25 cellular contexts compared by ENCODE assay signal in the genomic region with DNA sequence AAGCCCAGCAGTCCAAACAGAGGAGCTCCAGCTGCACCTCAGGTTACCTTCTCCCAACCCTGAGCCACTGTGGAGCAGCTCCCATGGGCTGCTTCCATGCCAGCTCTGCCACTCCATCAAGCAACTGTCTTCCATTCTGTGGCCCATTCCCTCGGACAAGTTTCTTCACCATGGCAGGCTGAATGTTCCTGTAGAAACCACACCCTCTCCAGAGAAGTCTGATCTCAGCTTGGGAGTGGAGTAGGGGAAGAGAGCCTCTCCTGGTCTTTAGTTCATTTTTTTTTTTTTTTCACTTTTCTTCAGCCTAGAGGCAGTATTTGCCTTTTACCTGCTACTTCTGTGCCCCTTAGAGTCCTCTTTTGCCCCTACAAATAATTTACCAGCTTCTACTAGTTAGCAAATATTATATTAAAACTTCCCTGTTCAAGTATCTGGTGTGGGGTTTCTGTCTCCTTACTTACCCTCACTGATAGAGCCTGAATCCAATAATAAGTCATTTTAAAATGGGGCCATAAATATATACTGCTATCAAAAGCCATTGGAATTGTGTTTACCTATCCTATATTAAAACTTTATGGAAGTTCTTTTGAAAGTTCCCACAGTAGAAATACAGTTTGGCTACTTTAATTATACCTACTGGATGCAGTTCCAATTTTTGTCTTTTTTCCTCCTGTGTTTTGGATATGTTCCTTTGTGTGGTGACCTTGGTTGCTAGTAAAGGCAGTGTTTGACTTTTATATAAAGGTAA. TPM values are rescaled to one million over a fixed set of nuclear protein-coding genes. Genes with fewer than 3 reads are reported as not detected.
"Had no signal": no experiment of that assay in that cellular context is flagged by ENCODE, and none has a peak within 500 bp of the region (broad histone marks: within the 10 kb centered on the region; RNA-seq: fewer than 3 reads in every experiment).

No MANE protein-coding gene starts in this region.

- H3K27me3 Mint-ChIP-seq: activated B cell treated with CpG ODN at 0.5 μM for 24 hours; activated CD8-positive, alpha-beta T cell treated with anti-CD3 and anti-CD28 coated beads for 36 hours; activated T-helper 17 cell treated with anti-CD3 and anti-CD28 coated beads, Interleukin-2, amount 50 U/mL, for 72 hours; memory B cell; naive thymus-derived CD8-positive, alpha-beta T cell had no signal

- H3K27me3 ChIP-seq: gastrocnemius medialis, right atrium auricular region, tibial artery, vagina had no signal

- H3K36me3 ChIP-seq: gastrocnemius medialis, prostate gland, right atrium auricular region, vagina had no signal

- ATAC-seq: activated CD8-positive, alpha-beta T cell treated with anti-CD3 and anti-CD28 coated beads for 36 hours; activated T-helper 17 cell treated with anti-CD3 and anti-CD28 coated beads, Interleukin-2, amount 50 U/mL, for 72 hours; gastrocnemius medialis; naive thymus-derived CD8-positive, alpha-beta T cell; stimulated activated naive CD8-positive, alpha-beta T cell treated with anti-CD3 and anti-CD28 coated beads, Interleukin-15, Interleukin-2, amounts not matched to agents 100 U/mL and 50 U/mL, for 24 hours had no signal

- FAIRE-seq: colon, endometrium, kidney had no signal

- H3K36me3 Mint-ChIP-seq: memory B cell had no signal

- H3K27ac Mint-ChIP-seq: activated B cell treated with CpG ODN at 0.5 μM for 24 hours; activated CD8-positive, alpha-beta T cell treated with anti-CD3 and anti-CD28 coated beads for 36 hours; activated T-helper 17 cell treated with anti-CD3 and anti-CD28 coated beads, Interleukin-2, amount 50 U/mL, for 72 hours; brain; memory B cell had no signal

- H3K4me3 Mint-ChIP-seq: activated B cell treated with CpG ODN at 0.5 μM for 24 hours; activated CD8-positive, alpha-beta T cell treated with anti-CD3 and anti-CD28 coated beads for 36 hours; activated T-helper 17 cell treated with anti-CD3 and anti-CD28 coated beads, Interleukin-2, amount 50 U/mL, for 72 hours; brain; memory B cell; naive thymus-derived CD8-positive, alpha-beta T cell had no signal

- DNase-seq: activated B cell treated with CpG ODN at 0.5 μM for 24 hours; activated CD4-positive, alpha-beta T cell treated with anti-CD3 and anti-CD28 coated beads for 4 hours; activated CD8-positive, alpha-beta T cell treated with anti-CD3 and anti-CD28 coated beads for 36 hours; activated naive CD4-positive, alpha-beta T cell treated with Interleukin-2 at 50 U/mL for 16 hours; activated T-cell treated with anti-CD3 and anti-CD28 coated beads, Interleukin-2, amount 50 U/mL, for 1 hour; central memory CD4-positive, alpha-beta T cell; gastrocnemius medialis; head of caudate nucleus; kidney; naive thymus-derived CD8-positive, alpha-beta T cell; stimulated activated naive CD8-positive, alpha-beta T cell treated with anti-CD3 and anti-CD28 coated beads, Interleukin-15, Interleukin-2, amounts not matched to agents 100 U/mL and 50 U/mL, for 24 hours; substantia nigra; tibial artery had no signal

- H3K4me1 Mint-ChIP-seq: activated B cell treated with CpG ODN at 0.5 μM for 24 hours; activated T-helper 17 cell treated with anti-CD3 and anti-CD28 coated beads, Interleukin-2, amount 50 U/mL, for 72 hours; brain; memory B cell; naive thymus-derived CD8-positive, alpha-beta T cell had no signal

- H3K4me1 ChIP-seq: gastrocnemius medialis, prostate gland, right atrium auricular region, tibial artery, vagina had no signal

- H3K27ac ChIP-seq: gastrocnemius medialis, prostate gland, right atrium auricular region, tibial artery, vagina had no signal

- H3K4me3 ChIP-seq: gastrocnemius medialis, prostate gland, right atrium auricular region, tibial artery, vagina had no signal

- H3K9me3 ChIP-seq: gastrocnemius medialis, prostate gland, right atrium auricular region, tibial artery, vagina had no signal

RNA-seq across cellular contexts. Expression of a gene that starts 11.7 kb away (rescaled TPM):
- total RNA-seq: activated B cell treated with CpG ODN at 0.5 μM for 24 hours; activated CD8-positive, alpha-beta T cell treated with anti-CD3 and anti-CD28 coated beads for 36 hours; activated T-helper 17 cell treated with anti-CD3 and anti-CD28 coated beads, Interleukin-2, amount 50 U/mL, for 72 hours; mucosa of gallbladder; naive thymus-derived CD8-positive, alpha-beta T cell; osteocyte; prostate gland; right atrium auricular region; T-helper 2 cell treated with Interferon-gamma antibody and Interleukin-4, amounts not matched to agents 100 ng/mL and 5 ng/mL, for 36 hours; vagina had no signal
- polyA plus RNA-seq: esophagus; naive thymus-derived CD8-positive, alpha-beta T cell had no signal
